Comparison of ENCODE assay signal across 15 cellular contexts in genomic region chr1:182159443-182159842, GRCh38.
DNase-seq lines count a peak whose midpoint lies in the region; ATAC-seq, FAIRE-seq and TF ChIP-seq lines count a peak whose summit lies in the region.
"Had no signal": no experiment of that assay in that cellular context is flagged by ENCODE, and none has a peak within 500 bp of the region (broad histone marks: within the 10 kb centered on the region; RNA-seq: fewer than 3 reads in every experiment).

No MANE protein-coding gene starts in this region.

- no peak for DNase-seq in D721Med (ENCODE audit: insufficient read length, low spot score)
- no peak for DNase-seq in DMS 273 (lab: John Stamatoyannopoulos, UW; ENCODE audit: unreplicated experiment)
- no peak for DNase-seq in omental fat pad (ENCODE audit: low spot score)
- DNase-seq: AML-193; Caco-2; Calu3; CD4-positive, alpha-beta T cell; CD8-positive, alpha-beta T cell; DMS79 treated with DMSO at 0.1 percent for 48 hours; GF-D8 had no signal

- FAIRE-seq in D721Med (lab: Jason Lieb, UNC) (peak; percentile 78), TTC549 (lab: Jason Lieb, UNC) (peak; percentile 52), islet of Langerhans (lab: Jason Lieb, UNC) (peak; percentile 9)
- FAIRE-seq: A549, GM12891, GM19239 had no signal

- TF ChIP-seq CTCF in D721Med (IDR thresholded peaks at IDR 0.05; ENCODE audit: insufficient read depth, missing control alignments) (no peak), omental fat pad (IDR thresholded peaks at IDR 0.05) (no peak)

- ATAC-seq in omental fat pad (ENCODE audit: low FRiP score), result no peak
- ATAC-seq: A549; CD8-positive, alpha-beta T cell had no signal
